In genomic region chr1:27410709-27411108, GRCh38 we compare ENCODE assay signal across 1 cellular context.
TF ChIP-seq lines count a peak whose summit lies in the region.

No MANE protein-coding gene starts in this region.

TF ChIP-seq in GM12891, 5 proteins besides CTCF, POLR2A, EP300 and RAD21 (continued from another document):
- no peak for TF ChIP-seq POU2F2 (IDR thresholded peaks at IDR 0.05; ENCODE audit: low read depth, low read length)
